Comparison of ENCODE assay signal across 1 cellular context in the genomic region with DNA sequence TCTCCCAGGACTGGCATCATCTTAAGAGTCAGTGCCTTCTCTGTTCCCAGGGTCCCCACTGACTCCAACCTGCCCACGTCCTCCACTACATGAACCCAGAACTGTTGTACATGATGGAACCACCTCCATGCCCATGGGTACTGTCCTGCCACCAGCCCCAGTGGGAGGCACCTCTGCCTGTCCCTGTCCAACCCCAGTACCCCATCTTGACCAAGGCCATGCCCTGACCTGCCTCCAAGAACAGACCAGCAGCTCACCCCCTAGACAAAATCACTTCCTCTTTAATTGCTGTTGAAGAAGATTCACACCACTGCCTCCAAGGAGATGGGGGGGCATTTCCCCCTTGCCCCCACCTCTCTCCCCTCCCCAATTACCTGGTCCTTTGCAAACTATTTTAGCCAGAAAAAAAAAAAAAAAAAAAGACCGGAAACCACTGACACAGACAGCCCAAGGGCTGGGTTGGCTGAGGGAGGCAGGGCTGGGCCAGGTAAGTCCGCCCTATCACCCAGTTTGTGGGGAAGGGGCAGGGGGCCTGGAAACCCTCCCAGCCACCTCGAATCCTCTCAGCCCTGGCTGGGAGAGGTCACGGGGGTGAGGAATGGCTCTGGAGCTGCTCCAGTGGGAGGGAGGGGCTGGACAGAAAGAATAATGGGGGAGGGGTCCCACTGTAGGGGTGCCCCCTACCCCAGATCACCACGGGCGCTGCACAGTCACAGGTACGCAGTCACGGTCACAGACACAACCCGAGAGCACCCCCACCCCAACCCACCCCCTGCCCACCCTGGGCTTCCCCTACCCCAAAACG.
TF ChIP-seq lines count a peak whose summit lies in the region.

No MANE protein-coding gene starts in this region.

TF ChIP-seq in HCT116, 20 proteins besides CTCF, POLR2A, EP300 and RAD21 (continued from another document):
- TF ChIP-seq, protein P1, sequence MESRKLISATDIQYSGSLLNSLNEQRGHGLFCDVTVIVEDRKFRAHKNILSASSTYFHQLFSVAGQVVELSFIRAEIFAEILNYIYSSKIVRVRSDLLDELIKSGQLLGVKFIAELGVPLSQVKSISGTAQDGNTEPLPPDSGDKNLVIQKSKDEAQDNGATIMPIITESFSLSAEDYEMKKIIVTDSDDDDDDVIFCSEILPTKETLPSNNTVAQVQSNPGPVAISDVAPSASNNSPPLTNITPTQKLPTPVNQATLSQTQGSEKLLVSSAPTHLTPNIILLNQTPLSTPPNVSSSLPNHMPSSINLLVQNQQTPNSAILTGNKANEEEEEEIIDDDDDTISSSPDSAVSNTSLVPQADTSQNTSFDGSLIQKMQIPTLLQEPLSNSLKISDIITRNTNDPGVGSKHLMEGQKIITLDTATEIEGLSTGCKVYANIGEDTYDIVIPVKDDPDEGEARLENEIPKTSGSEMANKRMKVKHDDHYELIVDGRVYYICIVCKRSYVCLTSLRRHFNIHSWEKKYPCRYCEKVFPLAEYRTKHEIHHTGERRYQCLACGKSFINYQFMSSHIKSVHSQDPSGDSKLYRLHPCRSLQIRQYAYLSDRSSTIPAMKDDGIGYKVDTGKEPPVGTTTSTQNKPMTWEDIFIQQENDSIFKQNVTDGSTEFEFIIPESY (IDR thresholded peaks at IDR 0.05; ENCODE audit: extremely low read depth, insufficient replicate concordance, low read length) = no peak
- TF ChIP-seq TCF7L2 (IDR thresholded peaks at IDR 0.05; ENCODE audit: borderline replicate concordance, extremely low read depth, insufficient read depth, insufficient read length) (no peak), CEBPB (IDR thresholded peaks at IDR 0.05; ENCODE audit: low read depth) (no peak), ELF1 (IDR thresholded peaks at IDR 0.05; ENCODE audit: borderline replicate concordance, low read depth) (no peak), ZFX (IDR thresholded peaks at IDR 0.05) (no peak), YY1 (IDR thresholded peaks at IDR 0.05; ENCODE audit: extremely low read depth, insufficient replicate concordance, low read depth, low read length) (no peak), SIN3A (IDR thresholded peaks at IDR 0.05; ENCODE audit: low read depth) (no peak)
- TF ChIP-seq, protein P2, sequence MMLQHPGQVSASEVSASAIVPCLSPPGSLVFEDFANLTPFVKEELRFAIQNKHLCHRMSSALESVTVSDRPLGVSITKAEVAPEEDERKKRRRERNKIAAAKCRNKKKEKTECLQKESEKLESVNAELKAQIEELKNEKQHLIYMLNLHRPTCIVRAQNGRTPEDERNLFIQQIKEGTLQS (IDR thresholded peaks at IDR 0.05) = no peak
TF ChIP-seq in HCT116: peak in this region for 0.
